Comparison of ENCODE assay signal across 1 cellular context in the genomic region with DNA sequence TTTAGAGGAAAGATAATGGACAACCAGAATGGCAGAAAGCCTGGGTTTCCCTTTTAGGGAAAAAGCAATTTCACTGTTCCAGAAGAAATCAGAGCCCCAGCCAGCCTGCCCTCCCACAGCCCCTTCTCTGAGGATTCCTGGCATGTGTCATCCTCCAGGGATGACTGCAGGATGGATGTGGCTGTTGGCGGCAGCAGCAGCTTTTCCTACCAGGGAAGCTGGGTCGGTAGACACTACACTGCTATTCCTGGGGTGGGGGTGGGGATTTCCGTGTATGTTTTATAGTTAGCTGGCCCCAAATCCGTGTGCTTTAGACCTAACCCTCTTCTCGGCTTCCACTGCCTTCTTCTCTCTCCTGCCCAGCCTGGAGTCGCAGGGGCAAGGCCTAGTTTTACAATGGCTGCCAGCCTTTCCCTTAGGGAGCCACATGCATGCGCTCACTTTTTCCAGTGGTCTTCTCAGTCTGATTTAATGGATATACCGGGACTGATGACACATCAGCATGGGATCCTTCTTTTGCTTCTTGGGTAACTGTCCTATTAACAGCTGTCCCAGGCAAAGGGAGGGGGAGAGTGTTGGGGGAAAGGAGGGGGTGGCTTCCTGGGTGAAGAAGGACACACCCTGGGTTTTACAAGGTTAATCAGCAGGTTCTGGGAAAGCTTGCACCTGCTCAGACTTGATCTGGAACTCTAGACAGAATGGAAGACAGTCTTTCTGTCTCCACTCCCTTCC.
TF ChIP-seq lines count a peak whose summit lies in the region.

No MANE protein-coding gene starts in this region.

TF ChIP-seq in HCT116, 20 proteins besides CTCF, POLR2A, EP300 and RAD21:
- no peak for TF ChIP-seq ZFX (IDR thresholded peaks at IDR 0.05)
- no peak; the same call in 1 of the 2 replicates for TF ChIP-seq SP1 (IDR thresholded peaks at IDR 0.05; ENCODE audit: low read depth)
- TF ChIP-seq ELF1 (IDR thresholded peaks at IDR 0.05; ENCODE audit: borderline replicate concordance, low read depth) = no peak
- TF ChIP-seq, protein P1, sequence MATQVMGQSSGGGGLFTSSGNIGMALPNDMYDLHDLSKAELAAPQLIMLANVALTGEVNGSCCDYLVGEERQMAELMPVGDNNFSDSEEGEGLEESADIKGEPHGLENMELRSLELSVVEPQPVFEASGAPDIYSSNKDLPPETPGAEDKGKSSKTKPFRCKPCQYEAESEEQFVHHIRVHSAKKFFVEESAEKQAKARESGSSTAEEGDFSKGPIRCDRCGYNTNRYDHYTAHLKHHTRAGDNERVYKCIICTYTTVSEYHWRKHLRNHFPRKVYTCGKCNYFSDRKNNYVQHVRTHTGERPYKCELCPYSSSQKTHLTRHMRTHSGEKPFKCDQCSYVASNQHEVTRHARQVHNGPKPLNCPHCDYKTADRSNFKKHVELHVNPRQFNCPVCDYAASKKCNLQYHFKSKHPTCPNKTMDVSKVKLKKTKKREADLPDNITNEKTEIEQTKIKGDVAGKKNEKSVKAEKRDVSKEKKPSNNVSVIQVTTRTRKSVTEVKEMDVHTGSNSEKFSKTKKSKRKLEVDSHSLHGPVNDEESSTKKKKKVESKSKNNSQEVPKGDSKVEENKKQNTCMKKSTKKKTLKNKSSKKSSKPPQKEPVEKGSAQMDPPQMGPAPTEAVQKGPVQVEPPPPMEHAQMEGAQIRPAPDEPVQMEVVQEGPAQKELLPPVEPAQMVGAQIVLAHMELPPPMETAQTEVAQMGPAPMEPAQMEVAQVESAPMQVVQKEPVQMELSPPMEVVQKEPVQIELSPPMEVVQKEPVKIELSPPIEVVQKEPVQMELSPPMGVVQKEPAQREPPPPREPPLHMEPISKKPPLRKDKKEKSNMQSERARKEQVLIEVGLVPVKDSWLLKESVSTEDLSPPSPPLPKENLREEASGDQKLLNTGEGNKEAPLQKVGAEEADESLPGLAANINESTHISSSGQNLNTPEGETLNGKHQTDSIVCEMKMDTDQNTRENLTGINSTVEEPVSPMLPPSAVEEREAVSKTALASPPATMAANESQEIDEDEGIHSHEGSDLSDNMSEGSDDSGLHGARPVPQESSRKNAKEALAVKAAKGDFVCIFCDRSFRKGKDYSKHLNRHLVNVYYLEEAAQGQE (IDR thresholded peaks at IDR 0.05; ENCODE audit: low read depth) = no peak
- TF ChIP-seq FOSL1 (IDR thresholded peaks at IDR 0.05; ENCODE audit: low read depth) = no peak
- TF ChIP-seq ZNF274 (IDR thresholded peaks at IDR 0.05; ENCODE audit: low read depth, low read length) = no peak
- TF ChIP-seq, protein P2, sequence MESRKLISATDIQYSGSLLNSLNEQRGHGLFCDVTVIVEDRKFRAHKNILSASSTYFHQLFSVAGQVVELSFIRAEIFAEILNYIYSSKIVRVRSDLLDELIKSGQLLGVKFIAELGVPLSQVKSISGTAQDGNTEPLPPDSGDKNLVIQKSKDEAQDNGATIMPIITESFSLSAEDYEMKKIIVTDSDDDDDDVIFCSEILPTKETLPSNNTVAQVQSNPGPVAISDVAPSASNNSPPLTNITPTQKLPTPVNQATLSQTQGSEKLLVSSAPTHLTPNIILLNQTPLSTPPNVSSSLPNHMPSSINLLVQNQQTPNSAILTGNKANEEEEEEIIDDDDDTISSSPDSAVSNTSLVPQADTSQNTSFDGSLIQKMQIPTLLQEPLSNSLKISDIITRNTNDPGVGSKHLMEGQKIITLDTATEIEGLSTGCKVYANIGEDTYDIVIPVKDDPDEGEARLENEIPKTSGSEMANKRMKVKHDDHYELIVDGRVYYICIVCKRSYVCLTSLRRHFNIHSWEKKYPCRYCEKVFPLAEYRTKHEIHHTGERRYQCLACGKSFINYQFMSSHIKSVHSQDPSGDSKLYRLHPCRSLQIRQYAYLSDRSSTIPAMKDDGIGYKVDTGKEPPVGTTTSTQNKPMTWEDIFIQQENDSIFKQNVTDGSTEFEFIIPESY (IDR thresholded peaks at IDR 0.05; ENCODE audit: extremely low read depth, insufficient replicate concordance, low read length) = no peak
- no peak for TF ChIP-seq EZH2 (IDR thresholded peaks at IDR 0.05)
- TF ChIP-seq JUND (IDR thresholded peaks at IDR 0.05) = no peak
- TF ChIP-seq, protein P3, sequence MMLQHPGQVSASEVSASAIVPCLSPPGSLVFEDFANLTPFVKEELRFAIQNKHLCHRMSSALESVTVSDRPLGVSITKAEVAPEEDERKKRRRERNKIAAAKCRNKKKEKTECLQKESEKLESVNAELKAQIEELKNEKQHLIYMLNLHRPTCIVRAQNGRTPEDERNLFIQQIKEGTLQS (IDR thresholded peaks at IDR 0.05) = no peak
- TF ChIP-seq CBX3 (IDR thresholded peaks at IDR 0.05; ENCODE audit: low read depth) = no peak
- TF ChIP-seq POLR2AphosphoS5 (IDR thresholded peaks at IDR 0.05; ENCODE audit: low read depth, low read length) = no peak
- TF ChIP-seq, protein P4, sequence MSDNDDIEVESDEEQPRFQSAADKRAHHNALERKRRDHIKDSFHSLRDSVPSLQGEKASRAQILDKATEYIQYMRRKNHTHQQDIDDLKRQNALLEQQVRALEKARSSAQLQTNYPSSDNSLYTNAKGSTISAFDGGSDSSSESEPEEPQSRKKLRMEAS (IDR thresholded peaks at IDR 0.05) = no peak
